1 cellular context compared by ENCODE assay signal in genomic region chr17:48795444-48796162, GRCh38.
TF ChIP-seq lines count a peak whose summit lies in the region.

No MANE protein-coding gene starts in this region.

TF ChIP-seq in HepG2, 621 proteins besides CTCF, POLR2A, EP300 and RAD21 (continued from another document and continues in another):
- TF ChIP-seq ZNF318 (CRISPR knock-in tag; IDR thresholded peaks at IDR 0.05) (no peak), MED8 (CRISPR knock-in tag; IDR thresholded peaks at IDR 0.05; ENCODE audit: insufficient replicate concordance) (no peak), CENPT (CRISPR knock-in tag; IDR thresholded peaks at IDR 0.05; ENCODE audit: low read depth) (no peak), TRAFD1 (CRISPR knock-in tag; IDR thresholded peaks at IDR 0.05; ENCODE audit: borderline replicate concordance) (no peak; the same call in 1 of the 2 replicates), ZFP36L2 (CRISPR knock-in tag; IDR thresholded peaks at IDR 0.05) (no peak), ZC3H13 (CRISPR knock-in tag; IDR thresholded peaks at IDR 0.05) (no peak; the same call in 1 of the 2 replicates), RFX3 (CRISPR knock-in tag; IDR thresholded peaks at IDR 0.05) (peak; percentile 47), ATF4 (CRISPR knock-in tag; IDR thresholded peaks at IDR 0.05) (peak in 1 of 2 experiments; percentile 72; a peak in 2 of 4 replicates), ZBTB38 (CRISPR knock-in tag; IDR thresholded peaks at IDR 0.05) (no peak), SALL1 (CRISPR knock-in tag; IDR thresholded peaks at IDR 0.05) (peak; percentile 96), ZNF335 (CRISPR knock-in tag; IDR thresholded peaks at IDR 0.05) (no peak), ZBTB26 (CRISPR knock-in tag; IDR thresholded peaks at IDR 0.05; ENCODE audit: borderline replicate concordance) (no peak), SMAD1 (CRISPR knock-in tag; IDR thresholded peaks at IDR 0.05; ENCODE audit: borderline replicate concordance, low read depth) (no peak), MATR3 (CRISPR knock-in tag; IDR thresholded peaks at IDR 0.05) (no peak), ERF (CRISPR knock-in tag; IDR thresholded peaks at IDR 0.05) (no peak), ZC3H4 (CRISPR knock-in tag; IDR thresholded peaks at IDR 0.05; ENCODE audit: borderline replicate concordance) (0 out of 2 replicates have a peak, but pooled peaks have one; percentile 56), KDM4B (CRISPR knock-in tag; IDR thresholded peaks at IDR 0.05) (peak; percentile 55; the same call in 1 of the 2 replicates), MYPOP (CRISPR knock-in tag; IDR thresholded peaks at IDR 0.05) (peak; percentile 64; the same call in 1 of the 2 replicates), FLYWCH1 (CRISPR knock-in tag; IDR thresholded peaks at IDR 0.05) (no peak), NFIB (CRISPR knock-in tag; IDR thresholded peaks at IDR 0.05; ENCODE audit: borderline replicate concordance) (no peak), KLF11 (CRISPR knock-in tag; IDR thresholded peaks at IDR 0.05) (no peak), ZHX2 (IDR thresholded peaks at IDR 0.05; ENCODE audit: low read depth) (peak; percentile 34; the same call in 1 of the 2 replicates), ZHX2 (CRISPR knock-in tag; IDR thresholded peaks at IDR 0.05; ENCODE audit: borderline replicate concordance) (no peak), ZFAT (CRISPR knock-in tag; conservative IDR thresholded peaks at IDR 0.05) (no peak), ZNF816 (CRISPR knock-in tag; IDR thresholded peaks at IDR 0.05; ENCODE audit: borderline replicate concordance) (no peak), HINFP (CRISPR knock-in tag; IDR thresholded peaks at IDR 0.05; ENCODE audit: low read depth) (0 out of 2 replicates have a peak, but pooled peaks have one; percentile 35), ZNF883 (CRISPR knock-in tag; IDR thresholded peaks at IDR 0.05; ENCODE audit: not compliant biosample characterization) (no peak), FOXC1 (CRISPR knock-in tag; IDR thresholded peaks at IDR 0.05; ENCODE audit: borderline replicate concordance) (no peak; the same call in 1 of the 2 replicates), PHB2 (IDR thresholded peaks at IDR 0.05; ENCODE audit: partially characterized antibody) (no peak), E2F2 (CRISPR knock-in tag; IDR thresholded peaks at IDR 0.05; ENCODE audit: borderline replicate concordance) (no peak), ZGPAT (CRISPR knock-in tag; IDR thresholded peaks at IDR 0.05) (peak; percentile 77), ZNF777 (CRISPR knock-in tag; IDR thresholded peaks at IDR 0.05) (no peak), GATAD2A (CRISPR knock-in tag; IDR thresholded peaks at IDR 0.05) (peak; percentile 95), ZBTB8A (CRISPR knock-in tag; IDR thresholded peaks at IDR 0.05; ENCODE audit: borderline replicate concordance, low read depth) (0 out of 2 replicates have a peak, but pooled peaks have one; percentile 63)
